21 cellular contexts compared by ENCODE assay signal in the genomic region with DNA sequence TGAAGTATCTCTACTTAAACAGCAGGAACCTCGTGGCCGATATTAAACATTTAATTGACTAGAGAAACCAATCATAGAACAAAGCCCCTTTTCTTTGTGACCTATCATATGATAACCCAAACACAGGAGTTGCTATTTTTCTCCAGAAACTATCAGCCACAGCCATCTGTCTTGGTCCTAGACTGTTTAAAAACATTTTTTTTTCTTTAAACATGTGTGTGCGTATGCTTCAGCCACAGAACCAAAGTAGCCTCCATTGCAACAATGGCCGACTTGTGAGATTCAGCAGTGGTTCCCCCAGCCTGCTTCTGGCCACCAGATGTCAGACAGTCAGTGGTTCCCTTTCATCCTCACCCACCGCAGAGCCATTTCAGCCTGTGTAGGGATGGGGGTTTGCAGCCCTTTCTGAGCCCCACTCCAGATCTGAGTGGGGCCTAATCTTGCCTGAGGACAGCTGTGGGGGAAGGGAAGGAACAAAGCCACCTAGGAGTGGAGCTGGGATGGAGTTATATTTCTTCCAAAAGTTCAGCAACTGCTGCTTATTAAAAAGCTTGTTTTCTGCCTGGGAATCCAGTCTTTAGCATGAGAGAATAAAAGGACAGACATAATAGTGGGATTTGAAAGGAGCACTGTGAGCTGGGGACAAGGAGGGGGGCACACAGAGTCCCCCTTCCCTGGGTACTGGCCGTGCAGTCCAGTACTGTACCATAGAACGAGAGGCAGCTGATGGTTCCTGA. TPM values are rescaled to one million over a fixed set of nuclear protein-coding genes. Genes with fewer than 3 reads are reported as not detected.
DNase-seq lines count a peak whose midpoint lies in the region; ATAC-seq, FAIRE-seq and TF ChIP-seq lines count a peak whose summit lies in the region.
"Had no signal": no experiment of that assay in that cellular context is flagged by ENCODE, and none has a peak within 500 bp of the region (broad histone marks: within the 10 kb centered on the region; RNA-seq: fewer than 3 reads in every experiment).

No MANE protein-coding gene starts in this region.

- H4K20me1 ChIP-seq in HepG2 (ENCODE audit: insufficient read depth, low read length) (no peaks in the 10 kb centered on the region), SK-N-SH (ENCODE audit: insufficient read depth) (no peaks in the 10 kb centered on the region)

- no peaks in the 10 kb centered on the region for H3F3A ChIP-seq in SK-N-SH (replicated peaks; ENCODE audit: insufficient read depth)

- H3K4me1 ChIP-seq in HepG2 (ENCODE audit: insufficient read depth, low read length) (no peaks in the 10 kb centered on the region), right lobe of liver (no peaks in the 10 kb centered on the region), SK-N-SH (ENCODE audit: control insufficient read depth in 1 of 2, insufficient read depth in 2 of 2, low read depth in 1 of 2, low read length in 1 of 2) (peaks cover 0 to 9% of the 10 kb centered on the region in 2 experiments; a peak in 1 of 4 replicates)
- H3K4me1 ChIP-seq: colonic mucosa had no signal

- H3K27ac ChIP-seq in HepG2 (ENCODE audit: extremely low read length, insufficient read depth, low read length) (no peak overlapping the region), right lobe of liver (no peak overlapping the region), SK-N-SH (ENCODE audit: low read depth in 2 of 2, low read length in 1 of 2) (peak overlapping the region in 1 of 2 experiments; percentile 77; a peak in 2 of 4 replicates)
- H3K27ac ChIP-seq: colonic mucosa had no signal

- H3K27me3 Mint-ChIP-seq in type B pancreatic cell = no peaks in the 10 kb centered on the region
- peaks cover 6 to 11% of the 10 kb centered on the region in 2 donors for H3K27me3 Mint-ChIP-seq in stimulated activated naive B cell treated with anti-CD40 and anti-IgM and Interleukin-4, amounts not matched to agents 10 μg/mL and 1 μg/mL and 100 μg/mL, for 72 hours

- CTCF ChIA-PET in HepG2 (lab: Yijun Ruan, JAX; ENCODE audit: low intra/inter-chr PET ratio, low total read pairs) = no interaction called here
- CTCF ChIA-PET in SK-N-SH (lab: Yijun Ruan, JAX) = interaction anchor here (0.6 to 2.9 kb wide), 4 partner anchors 32 to 105 kb away, joined by 3 to 12 read pairs (median 4); no protein-coding TSS in a partner anchor

- DNase-seq in HepG2 (ENCODE audit: low spot score) = no peak
- DNase-seq in right lobe of liver = no peak
- DNase-seq in SK-N-SH = peak; percentile 61
- DNase-seq in foreskin melanocyte = peak; percentile 98
- DNase-seq in type B pancreatic cell (ENCODE audit: extremely low spot score, unreplicated experiment) = no peak
- DNase-seq in activated naive CD4-positive, alpha-beta T cell (lab: John Stamatoyannopoulos, UW) = no peak
- no peak for DNase-seq in stimulated activated naive B cell treated with anti-CD40 and anti-IgM and Interleukin-4, amounts not matched to agents 10 μg/mL and 1 μg/mL and 100 μg/mL, for 72 hours
- DNase-seq: ACHN; activated CD4-positive, CD25-positive, alpha-beta regulatory T cell treated with anti-CD3 and anti-CD28 coated beads, Interleukin-2, amount 50 U/mL, for 72 hours; activated effector memory CD4-positive, alpha-beta T cell treated with Interleukin-2 at 50 U/mL for 16 hours; colonic mucosa; natural killer cell; NCI-H1694; stimulated activated CD4-positive, alpha-beta T cell treated with anti-CD3 and anti-CD28 coated beads, Interleukin-15, amount 100 ng/mL, for 24 hours had no signal

- TF ChIP-seq POLR2A in HepG2 (IDR thresholded peaks at IDR 0.05; ENCODE audit: insufficient read depth in 1 of 2, low read depth in 2 of 2, low read length in 2 of 2) (no peak), right lobe of liver (IDR thresholded peaks at IDR 0.05) (no peak)

- POLR2A ChIA-PET in HepG2 (lab: Yijun Ruan, JAX) = no interaction called here
- POLR2A ChIA-PET in SK-N-SH (lab: Yijun Ruan, JAX) = interaction anchor here (1.0 kb wide), 1 partner anchor 12 kb away, joined by 5 read pairs; a partner anchor contains a TSS

- H3K4me2 ChIP-seq in HepG2 (ENCODE audit: low read depth, low read length) (no peak overlapping the region), SK-N-SH (no peak overlapping the region)

- TF ChIP-seq RAD21 in HepG2 (CRISPR knock-in tag; IDR thresholded peaks at IDR 0.05) = no peak
- peak; percentile 36; the same call in 1 of the 2 replicates for TF ChIP-seq RAD21 in SK-N-SH (IDR thresholded peaks at IDR 0.05; ENCODE audit: low read length)

- intact Hi-C loops in HepG2 (cut with micrococcal nuclease; ENCODE audit: unreplicated experiment) (loop anchor here (10.0 kb wide), 1 partner anchor 104 kb away; a partner anchor contains a TSS), right lobe of liver (cut with DNase I) (loop anchor here in 1 of 2 donors (10.0 kb wide), 1 partner anchor 94 kb away; no protein-coding TSS in a partner anchor)

- no peak for TF ChIP-seq EP300 in HepG2 (IDR thresholded peaks at IDR 0.05; ENCODE audit: low read depth in 2 of 2, low read length in 2 of 2)
- no peak for TF ChIP-seq EP300 in HepG2 (CRISPR knock-in tag; IDR thresholded peaks at IDR 0.05; ENCODE audit: borderline replicate concordance)
- TF ChIP-seq EP300 in SK-N-SH (IDR thresholded peaks at IDR 0.05; ENCODE audit: borderline replicate concordance in 1 of 2, low read depth in 1 of 2, low read length in 1 of 2) = no peak

- BruUV-seq in HepG2 (replicated peaks; lab: Mats Ljungman, UMichigan) = no TSS peak

- no peaks in the 10 kb centered on the region for H3K9me3 Mint-ChIP-seq in type B pancreatic cell
- H3K9me3 Mint-ChIP-seq in stimulated activated naive B cell treated with anti-CD40 and anti-IgM and Interleukin-4, amounts not matched to agents 10 μg/mL and 1 μg/mL and 100 μg/mL, for 72 hours = no peaks in the 10 kb centered on the region
- H3K9me3 Mint-ChIP-seq: natural killer cell had no signal

- no peaks in the 10 kb centered on the region for H3K36me3 Mint-ChIP-seq in type B pancreatic cell
- H3K36me3 Mint-ChIP-seq in stimulated activated naive B cell treated with anti-CD40 and anti-IgM and Interleukin-4, amounts not matched to agents 10 μg/mL and 1 μg/mL and 100 μg/mL, for 72 hours = no peaks in the 10 kb centered on the region
- H3K36me3 Mint-ChIP-seq: natural killer cell had no signal

- H3K9ac ChIP-seq in HepG2 (ENCODE audit: insufficient read depth, low read depth, low read length) = no peak overlapping the region
- no peak overlapping the region for H3K9ac ChIP-seq in SK-N-SH

- WGBS in HepG2 (ENCODE audit: low lambda C conversion rate) = 6% methylated on average over 7 of the region's 7 CpGs
- 76% methylated on average over 5 of the region's 7 CpGs for WGBS in right lobe of liver (ENCODE audit: insufficient coverage, low coverage, low lambda C conversion rate, missing lambda C conversion rate)
- 44% methylated on average over 7 of the region's 7 CpGs for WGBS in SK-N-SH (ENCODE audit: low lambda C conversion rate)

- no peak overlapping the region for H2AFZ ChIP-seq in HepG2 (ENCODE audit: low read length)
- H2AFZ ChIP-seq in SK-N-SH (ENCODE audit: low read depth) = no peak overlapping the region

- TF ChIP-seq CTCF in HepG2 (CRISPR knock-in tag; IDR thresholded peaks at IDR 0.05) (0 out of 2 replicates have a peak, but pooled peaks have one; percentile 10), right lobe of liver (IDR thresholded peaks at IDR 0.05) (no peak), SK-N-SH (IDR thresholded peaks at IDR 0.05) (no peak), type B pancreatic cell (conservative IDR thresholded peaks at IDR 0.05) (peak; percentile 37)

- H3K9me3 ChIP-seq in HepG2 (ENCODE audit: low read length) (no peaks in the 10 kb centered on the region), right lobe of liver (no peaks in the 10 kb centered on the region), SK-N-SH (no peaks in the 10 kb centered on the region)
- H3K9me3 ChIP-seq: colonic mucosa had no signal

- in situ Hi-C loops in HepG2 (cut with HindIII; ENCODE audit: extremely low pct_ligation_motif_present, low pct_unique_long_range_greater_than_20kb) = no loop called here

- ATAC-seq in HepG2 (no peak), right lobe of liver (no peak), GM21390 (IDR thresholded peaks at IDR 0.05; ENCODE audit: unreplicated experiment) (no peak)
- no peak for ATAC-seq in stimulated activated naive B cell treated with anti-CD40 and anti-IgM and Interleukin-4, amounts not matched to agents 10 μg/mL and 1 μg/mL and 100 μg/mL, for 72 hours (replicated peaks)

- H3K4me1 Mint-ChIP-seq in type B pancreatic cell (ENCODE audit: unreplicated experiment) = peaks cover 13% of the 10 kb centered on the region
- H3K4me1 Mint-ChIP-seq in stimulated activated naive B cell treated with anti-CD40 and anti-IgM and Interleukin-4, amounts not matched to agents 10 μg/mL and 1 μg/mL and 100 μg/mL, for 72 hours = peaks cover 5 to 11% of the 10 kb centered on the region in 2 donors
- H3K4me1 Mint-ChIP-seq: natural killer cell had no signal

- no peaks in the 10 kb centered on the region for H3K9me2 ChIP-seq in SK-N-SH

- H3K79me2 ChIP-seq in HepG2 (ENCODE audit: insufficient read depth, low read length) = no peaks in the 10 kb centered on the region
- H3K79me2 ChIP-seq in SK-N-SH (ENCODE audit: insufficient read depth) = no peaks in the 10 kb centered on the region

- H3K27ac Mint-ChIP-seq in type B pancreatic cell = peak overlapping the region; percentile 61
- no peak overlapping the region for H3K27ac Mint-ChIP-seq in stimulated activated naive B cell treated with anti-CD40 and anti-IgM and Interleukin-4, amounts not matched to agents 10 μg/mL and 1 μg/mL and 100 μg/mL, for 72 hours
- H3K27ac Mint-ChIP-seq: natural killer cell had no signal

- no peak overlapping the region for H3K4me3 Mint-ChIP-seq in type B pancreatic cell
- no peak overlapping the region for H3K4me3 Mint-ChIP-seq in stimulated activated naive B cell treated with anti-CD40 and anti-IgM and Interleukin-4, amounts not matched to agents 10 μg/mL and 1 μg/mL and 100 μg/mL, for 72 hours
- H3K4me3 Mint-ChIP-seq: natural killer cell had no signal

- no peaks in the 10 kb centered on the region; a peak in 1 of 5 replicates for H3K27me3 ChIP-seq in HepG2 (ENCODE audit: control insufficient read depth in 1 of 2, insufficient read depth in 2 of 2, low read length in 2 of 2)
- no peaks in the 10 kb centered on the region for H3K27me3 ChIP-seq in right lobe of liver
- no peaks in the 10 kb centered on the region for H3K27me3 ChIP-seq in SK-N-SH (ENCODE audit: insufficient read depth)
- H3K27me3 ChIP-seq: colonic mucosa had no signal

- no peaks in the 10 kb centered on the region for H3K36me3 ChIP-seq in HepG2 (replicated peaks in 1 of 2; ENCODE audit: control insufficient read depth in 1 of 2, insufficient read depth in 2 of 2, low read length in 2 of 2)
- no peaks in the 10 kb centered on the region for H3K36me3 ChIP-seq in right lobe of liver
- no peaks in the 10 kb centered on the region for H3K36me3 ChIP-seq in SK-N-SH (replicated peaks in 1 of 2; ENCODE audit: control insufficient read depth in 1 of 2, insufficient read depth in 2 of 2, low read length in 1 of 2)
- H3K36me3 ChIP-seq: colonic mucosa had no signal

- H3K4me3 ChIP-seq in HepG2 (replicated peaks in 1 of 3; ENCODE audit: insufficient read depth in 1 of 3, low read depth in 2 of 3, low read length in 3 of 3) (no peak overlapping the region), right lobe of liver (no peak overlapping the region), SK-N-SH (ENCODE audit: low read depth in 2 of 2, low read length in 1 of 2) (no peak overlapping the region)
- H3K4me3 ChIP-seq: colonic mucosa, lung had no signal

- no peak for FAIRE-seq in HepG2 (lab: Jason Lieb, UNC)
- FAIRE-seq: endothelial cell of umbilical vein, G401.6, GM12892, H54, RCC 7860 had no signal

RNA-seq across cellular contexts. Expression of a gene that starts 11.7 kb away (rescaled TPM):
- 0.03 and 0.11 TPM in 2 replicates for total RNA-seq in HepG2 (2016; rRNA removed; fragmentation: Illumina TruSeq; extraction: Trizol)
- total RNA-seq in HepG2 (2016; cell fraction: cytosol; rRNA removed; fragmentation: Illumina TruSeq; extraction: Trizol; ENCODE audit: low read depth) = not detected in 2 replicates
- total RNA-seq in HepG2 (2016; cell fraction: insoluble cytoplasmic fraction; rRNA removed; fragmentation: Illumina TruSeq; extraction: Trizol) = 0.04 and 0.13 TPM in 2 replicates
- total RNA-seq in HepG2 (2016; cell fraction: membrane; rRNA removed; fragmentation: Illumina TruSeq; extraction: Trizol) = 0.03 TPM in 2 replicates
- 0.12 and 0.19 TPM in 2 replicates for total RNA-seq in HepG2 (2016; cell fraction: nucleus; rRNA removed; fragmentation: Illumina TruSeq; extraction: Trizol)
- 0.16 and 0.18 TPM in 2 replicates for polyA plus RNA-seq in HepG2 (2011; rRNA removed)
- polyA plus RNA-seq in HepG2 (2011; cell fraction: cytosol; rRNA removed) = 0.17 and 0.20 TPM in 2 replicates
- 0.12 and 1.2 TPM in 2 replicates for polyA plus RNA-seq in HepG2 (2011; cell fraction: nucleus; rRNA removed)
- polyA plus RNA-seq in HepG2 (2012) = 0.92 and 1.3 TPM in 2 replicates
- not detected in 2 replicates for polyA plus RNA-seq in HepG2 (2016; cell fraction: cytosol; fragmentation: Illumina TruSeq; extraction: Trizol; ENCODE audit: low read depth)
- polyA plus RNA-seq in HepG2 (2016; cell fraction: insoluble cytoplasmic fraction; fragmentation: Illumina TruSeq; extraction: Trizol; ENCODE audit: low read depth) = 0.04 TPM in 1 of 2 replicates, not detected in the other
- not detected in 2 replicates for polyA plus RNA-seq in HepG2 (2016; cell fraction: membrane; fragmentation: Illumina TruSeq; extraction: Trizol; ENCODE audit: low read depth)
- polyA plus RNA-seq in HepG2 (2016; cell fraction: nucleus; fragmentation: Illumina TruSeq; extraction: Trizol; ENCODE audit: insufficient read depth, low read depth) = 0.08 TPM in 1 of 2 replicates, not detected in the other
- polyA minus RNA-seq in HepG2 (2011; rRNA and poly(A)+ RNA removed; ENCODE audit: low replicate concordance) = 0.56 and 10.7 TPM in 2 replicates
- 0.40 and 0.44 TPM in 2 replicates for polyA minus RNA-seq in HepG2 (2011; cell fraction: cytosol; rRNA and poly(A)+ RNA removed)
- 0.12 and 0.13 TPM in 2 replicates for polyA minus RNA-seq in HepG2 (2011; cell fraction: nucleus; rRNA and poly(A)+ RNA removed)
- 1 to 10 TPM in 4 of 6 experiments, under 1 TPM in 2; 0.42 to 4.9 (median 1.8) TPM for total RNA-seq in right lobe of liver
- 3.0 and 3.6 TPM in 2 replicates for polyA plus RNA-seq in SK-N-SH (2012; rRNA removed)
- 2.0 and 3.8 TPM in 2 replicates for polyA plus RNA-seq in SK-N-SH (2012; cell fraction: cytosol; rRNA removed)
- 1.4 and 1.7 TPM in 2 replicates for polyA plus RNA-seq in SK-N-SH (2012; cell fraction: nucleus; rRNA removed)
- 42.9 and 48.4 TPM in 2 replicates for total RNA-seq in type B pancreatic cell (ENCODE audit: low replicate concordance)

Comparison
In these comparisons a context has a peak if more than half of its experiments do, and no peak if none do; other contexts are left out.
1. CTCF ChIP-seq: peak in HepG2 (single experiment) and type B pancreatic cell (single experiment); none in right lobe of liver (0 of 4) and SK-N-SH (single experiment).
2. DNase-seq: peak in SK-N-SH (single experiment) and foreskin melanocyte (single experiment); none in HepG2 (single experiment), right lobe of liver (0 of 3), type B pancreatic cell (single experiment), activated naive CD4-positive, alpha-beta T cell (0 of 4) and stimulated activated naive B cell treated with anti-CD40 and anti-IgM and Interleukin-4, amounts not matched to agents 10 μg/mL and 1 μg/mL and 100 μg/mL, for 72 hours (single experiment).